ENCODE assay signal across 8 cellular contexts in genomic region chr2:86518498-86518897, GRCh38. TPM values are rescaled to one million over a fixed set of nuclear protein-coding genes. Genes with fewer than 3 reads are reported as not detected.
A peak's percentile ranks its signal among the peaks of the same experiment; 100 is the strongest.
DNase-seq lines count a peak whose midpoint lies in the region; ATAC-seq and TF ChIP-seq lines count a peak whose summit lies in the region.

No MANE protein-coding gene starts in this region.

- POLR2A ChIA-PET in activated CD8-positive, alpha-beta T cell treated with anti-CD3 and anti-CD28 coated beads, Interleukin-2, amount 10 ng/mL, durations not matched to agents 7 days and 5 days (lab: Charles Lee) = no interaction called here

- CTCF ChIA-PET in activated CD8-positive, alpha-beta T cell treated with anti-CD3 and anti-CD28 coated beads, Interleukin-2, amount 10 ng/mL, durations not matched to agents 7 days and 5 days (lab: Charles Lee) = interaction anchor here (0.9 to 1.8 kb wide), 6 partner anchors 13 to 252 kb away, joined by 3 to 6 read pairs (median 5); no protein-coding TSS in a partner anchor

- no peaks in the 10 kb centered on the region for H3K4me1 ChIP-seq in right atrium auricular region

- H3K4me3 Mint-ChIP-seq in activated CD8-positive, alpha-beta T cell treated with anti-CD3 and anti-CD28 coated beads, Interleukin-2, amount 10 ng/mL, durations not matched to agents 7 days and 5 days = no peak overlapping the region
- no peak overlapping the region for H3K4me3 Mint-ChIP-seq in activated T-helper 2 cell treated with anti-CD3 and anti-CD28 coated beads, Interferon-gamma antibody, Interleukin-2, Interleukin-4, amounts not matched to agents 10 μg/mL and 5 μg/mL and 100 μg/mL, durations not matched to agents 14 hours and 24 hours and 36 hours (ENCODE audit: low read depth)

- H3K4me3 ChIP-seq in H7 (ENCODE audit: insufficient read depth, low read depth, low read length) (no peak overlapping the region), right atrium auricular region (no peak overlapping the region)

- intact Hi-C loops in activated T-helper 2 cell treated with anti-CD3 and anti-CD28 coated beads, Interferon-gamma antibody, Interleukin-2, Interleukin-4, amounts not matched to agents 10 μg/mL and 5 μg/mL and 100 μg/mL, durations not matched to agents 14 hours and 24 hours and 36 hours (cut with micrococcal nuclease) = no loop called here

- H3K9me3 ChIP-seq in right atrium auricular region = peaks cover 0 to 8% of the 10 kb centered on the region in 2 donors

- no peak overlapping the region for H3K27ac ChIP-seq in right atrium auricular region

- H3K4me1 Mint-ChIP-seq in activated CD8-positive, alpha-beta T cell treated with anti-CD3 and anti-CD28 coated beads, Interleukin-2, amount 10 ng/mL, durations not matched to agents 7 days and 5 days (ENCODE audit: low read depth) = no peaks in the 10 kb centered on the region
- H3K4me1 Mint-ChIP-seq in activated T-helper 2 cell treated with anti-CD3 and anti-CD28 coated beads, Interferon-gamma antibody, Interleukin-2, Interleukin-4, amounts not matched to agents 10 μg/mL and 5 μg/mL and 100 μg/mL, durations not matched to agents 14 hours and 24 hours and 36 hours (ENCODE audit: low read depth) = no peaks in the 10 kb centered on the region

- H3K9me3 Mint-ChIP-seq in activated CD8-positive, alpha-beta T cell treated with anti-CD3 and anti-CD28 coated beads, Interleukin-2, amount 10 ng/mL, durations not matched to agents 7 days and 5 days (ENCODE audit: insufficient read depth) = peaks cover 5% of the 10 kb centered on the region
- peaks cover 9% of the 10 kb centered on the region for H3K9me3 Mint-ChIP-seq in activated T-helper 2 cell treated with anti-CD3 and anti-CD28 coated beads, Interferon-gamma antibody, Interleukin-2, Interleukin-4, amounts not matched to agents 10 μg/mL and 5 μg/mL and 100 μg/mL, durations not matched to agents 14 hours and 24 hours and 36 hours

- no peak for ATAC-seq in activated CD8-positive, alpha-beta T cell treated with anti-CD3 and anti-CD28 coated beads, Interleukin-2, amount 10 ng/mL, durations not matched to agents 7 days and 5 days
- ATAC-seq in GM21390 (IDR thresholded peaks at IDR 0.05; ENCODE audit: unreplicated experiment) = no peak
- no peak for ATAC-seq in HG03378 (IDR thresholded peaks at IDR 0.05; ENCODE audit: unreplicated experiment)

- H3K27me3 Mint-ChIP-seq in activated CD8-positive, alpha-beta T cell treated with anti-CD3 and anti-CD28 coated beads, Interleukin-2, amount 10 ng/mL, durations not matched to agents 7 days and 5 days (ENCODE audit: low read depth) = no peaks in the 10 kb centered on the region
- H3K27me3 Mint-ChIP-seq in activated T-helper 2 cell treated with anti-CD3 and anti-CD28 coated beads, Interferon-gamma antibody, Interleukin-2, Interleukin-4, amounts not matched to agents 10 μg/mL and 5 μg/mL and 100 μg/mL, durations not matched to agents 14 hours and 24 hours and 36 hours (ENCODE audit: low read depth) = no peaks in the 10 kb centered on the region

- DNase-seq in AG09319 (ENCODE audit: extremely low read depth, low read depth) = no peak
- peak; percentile 12 for DNase-seq in H7
- peak; percentile 32 for DNase-seq in activated CD8-positive, alpha-beta T cell treated with anti-CD3 and anti-CD28 coated beads, Interleukin-2, amount 10 ng/mL, durations not matched to agents 7 days and 5 days
- no peak for DNase-seq in right atrium auricular region (ENCODE audit: low spot score)
- DNase-seq in superior temporal gyrus (ENCODE audit: extremely low spot score) = peak; percentile 73
- no peak for DNase-seq in activated T-helper 2 cell treated with anti-CD3 and anti-CD28 coated beads, Interferon-gamma antibody, Interleukin-2, Interleukin-4, amounts not matched to agents 10 μg/mL and 5 μg/mL and 100 μg/mL, durations not matched to agents 14 hours and 24 hours and 36 hours (ENCODE audit: low spot score)

- TF ChIP-seq CTCF in AG09319 (IDR thresholded peaks at IDR 0.05; ENCODE audit: low read depth, low read length) (peak; percentile 25), right atrium auricular region (IDR thresholded peaks at IDR 0.05) (peak; percentile 26 to 65)

- H3K36me3 Mint-ChIP-seq in activated CD8-positive, alpha-beta T cell treated with anti-CD3 and anti-CD28 coated beads, Interleukin-2, amount 10 ng/mL, durations not matched to agents 7 days and 5 days (ENCODE audit: low read depth) = peaks cover 10% of the 10 kb centered on the region
- peaks cover 19% of the 10 kb centered on the region for H3K36me3 Mint-ChIP-seq in activated T-helper 2 cell treated with anti-CD3 and anti-CD28 coated beads, Interferon-gamma antibody, Interleukin-2, Interleukin-4, amounts not matched to agents 10 μg/mL and 5 μg/mL and 100 μg/mL, durations not matched to agents 14 hours and 24 hours and 36 hours (ENCODE audit: low read depth)

- no peaks in the 10 kb centered on the region for H3K36me3 ChIP-seq in H7 (replicated peaks; ENCODE audit: control insufficient read depth, insufficient read depth, low read length)
- H3K36me3 ChIP-seq in right atrium auricular region = peaks cover 5% of the 10 kb centered on the region

- no peak overlapping the region for H3K27ac Mint-ChIP-seq in activated CD8-positive, alpha-beta T cell treated with anti-CD3 and anti-CD28 coated beads, Interleukin-2, amount 10 ng/mL, durations not matched to agents 7 days and 5 days
- no peak overlapping the region for H3K27ac Mint-ChIP-seq in activated T-helper 2 cell treated with anti-CD3 and anti-CD28 coated beads, Interferon-gamma antibody, Interleukin-2, Interleukin-4, amounts not matched to agents 10 μg/mL and 5 μg/mL and 100 μg/mL, durations not matched to agents 14 hours and 24 hours and 36 hours

- H3K27me3 ChIP-seq in H7 (ENCODE audit: control insufficient read depth, insufficient read depth, low read length) (no peaks in the 10 kb centered on the region), right atrium auricular region (no peaks in the 10 kb centered on the region)

RNA-seq across cellular contexts. Expression of gene CHMP3, which starts 44.7 kb away (rescaled TPM):
- total RNA-seq in H7 (2014; rRNA removed; shearing (Covaris generic)) = 11.2 and 12.6 TPM in 2 replicates
- total RNA-seq in activated CD8-positive, alpha-beta T cell treated with anti-CD3 and anti-CD28 coated beads, Interleukin-2, amount 10 ng/mL, durations not matched to agents 7 days and 5 days = 10 to 100 TPM; 38.4 to 39.9 TPM
- 10 to 100 TPM; 79.7 to 89.1 TPM for total RNA-seq in right atrium auricular region
- 31.4 and 33.6 TPM in 2 replicates for total RNA-seq in activated T-helper 2 cell treated with anti-CD3 and anti-CD28 coated beads, Interferon-gamma antibody, Interleukin-2, Interleukin-4, amounts not matched to agents 10 μg/mL and 5 μg/mL and 100 μg/mL, durations not matched to agents 14 hours and 24 hours and 36 hours

Comparison
In these comparisons a context has a peak if more than half of its experiments do, and no peak if none do; other contexts are left out.
1. DNase-seq: peak in H7 (single experiment), activated CD8-positive, alpha-beta T cell treated with anti-CD3 and anti-CD28 coated beads, Interleukin-2, amount 10 ng/mL, durations not matched to agents 7 days and 5 days (single experiment) and superior temporal gyrus (single experiment); none in AG09319 (single experiment), right atrium auricular region (single experiment) and activated T-helper 2 cell treated with anti-CD3 and anti-CD28 coated beads, Interferon-gamma antibody, Interleukin-2, Interleukin-4, amounts not matched to agents 10 μg/mL and 5 μg/mL and 100 μg/mL, durations not matched to agents 14 hours and 24 hours and 36 hours (single experiment).